Comparison of ENCODE assay signal across 11 cellular contexts in genomic region chr6:236519-236918, GRCh38. TPM values are rescaled to one million over a fixed set of nuclear protein-coding genes. Genes with fewer than 3 reads are reported as not detected.
DNase-seq lines count a peak whose midpoint lies in the region; ATAC-seq and TF ChIP-seq lines count a peak whose summit lies in the region.
"Had no signal": no experiment of that assay in that cellular context is flagged by ENCODE, and none has a peak within 500 bp of the region (broad histone marks: within the 10 kb centered on the region; RNA-seq: fewer than 3 reads in every experiment).

No MANE protein-coding gene starts in this region.

- no peaks in the 10 kb centered on the region for H3K9me3 Mint-ChIP-seq in activated naive CD8-positive, alpha-beta T cell (ENCODE audit: low read depth)

- WGBS in heart left ventricle, 4 donors, result 71 to 81% (median 76%) methylated on average over 6 of the region's 6 CpGs
- WGBS in mesenchymal stem cell, result 80% methylated on average over 6 of the region's 6 CpGs
- whole genome bisulfite sequencing in testis, 2 donors, result 74 to 77% methylated on average over 6 of the region's 6 CpGs

- no peak overlapping the region for H2BK120ac ChIP-seq in mesenchymal stem cell (ENCODE audit: low read depth, low read length)

- no peak overlapping the region for H3K4ac ChIP-seq in mesenchymal stem cell (ENCODE audit: low read depth in 1 of 2, low read length in 2 of 2)

- H3K27me3 ChIP-seq in heart left ventricle (peaks cover 0 to 9% (median 0%) of the 10 kb centered on the region in 9 donors), mesenchymal stem cell (ENCODE audit: control insufficient read depth in 1 of 2, insufficient read depth in 1 of 2, low read length in 2 of 2) (no peaks in the 10 kb centered on the region), testis (no peaks in the 10 kb centered on the region)

- H2AFZ ChIP-seq in mesenchymal stem cell (ENCODE audit: low read depth, low read length), result no peak overlapping the region

- no peak overlapping the region for H3K18ac ChIP-seq in mesenchymal stem cell (ENCODE audit: low read depth in 1 of 2, low read length in 2 of 2)

- no peak overlapping the region for H2BK15ac ChIP-seq in mesenchymal stem cell (ENCODE audit: low read depth, poor library complexity, severe bottlenecking)

- no peak overlapping the region for H3K23ac ChIP-seq in mesenchymal stem cell (ENCODE audit: low read length in 2 of 2)

- no peak overlapping the region for H3K4me2 ChIP-seq in mesenchymal stem cell (ENCODE audit: low read length, poor library complexity, severe bottlenecking)

- peak overlapping the region; percentile 89 for H3K9ac ChIP-seq in mesenchymal stem cell (ENCODE audit: low read length)

- TF ChIP-seq POLR2A in heart left ventricle (IDR thresholded peaks at IDR 0.05) (no peak), testis (IDR thresholded peaks at IDR 0.05) (no peak)

- peak overlapping the region; percentile 80 for H3K4me3 Mint-ChIP-seq in activated naive CD8-positive, alpha-beta T cell

- no peak overlapping the region for H4K91ac ChIP-seq in mesenchymal stem cell (ENCODE audit: low read length)

- intact Hi-C loops in heart left ventricle (cut with DNase I), result no loop called here
- intact Hi-C loops in cardiac septum (cut with DNase I), result no loop called here
- intact Hi-C loops in testis (cut with DNase I; ENCODE audit: low total_unique reads), result no loop called here

- H3K27me3 Mint-ChIP-seq in activated naive CD8-positive, alpha-beta T cell, result no peaks in the 10 kb centered on the region

- no peaks in the 10 kb centered on the region for H3K9me3 ChIP-seq in heart left ventricle
- H3K9me3 ChIP-seq in mesenchymal stem cell (ENCODE audit: control insufficient read depth, low read length), result no peaks in the 10 kb centered on the region
- H3K9me3 ChIP-seq in testis, result no peaks in the 10 kb centered on the region
- H3K9me3 ChIP-seq: BE2C, neutrophil had no signal

- in situ Hi-C loops in GM13977 (cut with MboI; ENCODE audit: low pct_unique_long_range_greater_than_20kb, low sequenced_read_pairs, unreplicated experiment), result no loop called here

- no peaks in the 10 kb centered on the region for H3K79me1 ChIP-seq in mesenchymal stem cell (replicated peaks; ENCODE audit: low read length, poor library complexity, severe bottlenecking)

- H3K4me1 Mint-ChIP-seq in activated naive CD8-positive, alpha-beta T cell (ENCODE audit: low read depth), result peaks cover 40% of the 10 kb centered on the region

- H3K4me1 ChIP-seq in heart left ventricle (peaks cover 0 to 16% (median 0%) of the 10 kb centered on the region in 12 donors), mesenchymal stem cell (ENCODE audit: control insufficient read depth, insufficient read depth, low read depth, low read length) (no peaks in the 10 kb centered on the region), testis (peaks cover 8% of the 10 kb centered on the region)
- H3K4me1 ChIP-seq: BE2C had no signal

- peak overlapping the region; percentile 94 for H3K27ac Mint-ChIP-seq in activated naive CD8-positive, alpha-beta T cell

- H4K8ac ChIP-seq in mesenchymal stem cell (ENCODE audit: low read length), result peak overlapping the region; percentile 81

- H2BK12ac ChIP-seq in mesenchymal stem cell (ENCODE audit: low read length in 2 of 2), result no peak overlapping the region

- no peaks in the 10 kb centered on the region for H3K36me3 Mint-ChIP-seq in activated naive CD8-positive, alpha-beta T cell

- H3K36me3 ChIP-seq in heart left ventricle, result no peaks in the 10 kb centered on the region
- no peaks in the 10 kb centered on the region for H3K36me3 ChIP-seq in mesenchymal stem cell (ENCODE audit: control insufficient read depth in 1 of 2, insufficient read depth in 2 of 2, low read depth in 1 of 2, low read length in 2 of 2)
- H3K36me3 ChIP-seq in testis (ENCODE audit: low read depth, missing control alignments), result no peaks in the 10 kb centered on the region
- H3K36me3 ChIP-seq: BE2C, neutrophil had no signal

- TF ChIP-seq CTCF in heart left ventricle (IDR thresholded peaks at IDR 0.05) (no peak), testis (IDR thresholded peaks at IDR 0.05) (no peak), GM13977 (IDR thresholded peaks at IDR 0.05; ENCODE audit: extremely low read depth, insufficient read depth, missing control alignments) (no peak)

- H2AK5ac ChIP-seq in mesenchymal stem cell (ENCODE audit: low read length, severe bottlenecking), result no peak overlapping the region

- H3K27ac ChIP-seq in heart left ventricle, result peak overlapping the region in 8 of 12 donors; percentile 9 to 84 (median 65)
- H3K27ac ChIP-seq in mesenchymal stem cell (ENCODE audit: low read length, poor library complexity, severe bottlenecking), result no peak overlapping the region
- H3K27ac ChIP-seq in testis, result peak overlapping the region; percentile 18 to 70
- H3K27ac ChIP-seq: neutrophil had no signal

- no peak for ATAC-seq in heart left ventricle

- DNase-seq in heart left ventricle (no peak), cardiac septum (ENCODE audit: low spot score) (no peak), mesenchymal stem cell (no peak), testis (no peak), GM13977 (ENCODE audit: low spot score) (no peak), islet precursor cell (no peak), epidermal melanocyte (ENCODE audit: insufficient read length, low spot score) (no peak)
- DNase-seq: BE2C, NCI-H1436 treated with DMSO at 0.1 percent for 48 hours had no signal

- no peak overlapping the region for H2BK5ac ChIP-seq in mesenchymal stem cell (ENCODE audit: low read depth, low read length, poor library complexity, severe bottlenecking)

- H3K4me3 ChIP-seq in heart left ventricle (peak overlapping the region in 7 of 12 donors; percentile 25 to 53 (median 45)), mesenchymal stem cell (ENCODE audit: insufficient read depth in 1 of 2, low read depth in 1 of 2, low read length in 2 of 2) (peak overlapping the region in 1 of 2 experiments; percentile 75), testis (no peak overlapping the region)

- no peak overlapping the region for H3K14ac ChIP-seq in mesenchymal stem cell (ENCODE audit: low read length in 2 of 2)

RNA-seq across cellular contexts. Expression of gene DUSP22, which starts 55.8 kb away (rescaled TPM):
- total RNA-seq in heart left ventricle (10 to 100 TPM; 40.4 to 79.9 (median 48.2) TPM), cardiac septum (49.2 TPM), testis (100 to 1,000 TPM; 129 to 158 TPM)
- polyA plus RNA-seq in heart left ventricle (10 to 100 TPM; 33.4 to 51.5 TPM), testis (ENCODE audit: insufficient read depth, low read depth, low replicate concordance) (112 TPM)
- 27.0 TPM for polyA plus RNA-seq in mesenchymal stem cell (2013, experiment 1 of 2)
- 27.3 TPM for polyA plus RNA-seq in mesenchymal stem cell (2013, experiment 2 of 2)

Comparison
In these comparisons a context has a peak if more than half of its experiments do, and no peak if none do; other contexts are left out.
1. H3K4me3 ChIP-seq: peak in heart left ventricle (7 of 12); none in testis (0 of 2).